In genomic region chr17:51860934-51861561, GRCh38 we compare ENCODE assay signal across 8 cellular contexts.
DNase-seq lines count a peak whose midpoint lies in the region; ATAC-seq and TF ChIP-seq lines count a peak whose summit lies in the region.

No MANE protein-coding gene starts in this region.

- H3K27me3 ChIP-seq in SJSA1 (replicated peaks) (no peaks in the 10 kb centered on the region), stomach (peaks cover 0 to 5% (median 0%) of the 10 kb centered on the region in 3 donors)

- DNase-seq in activated T-cell treated with anti-CD3 and anti-CD28 coated beads for 48 hours (ENCODE audit: low read depth) (peak; percentile 3), activated T-cell treated with anti-CD3 and anti-CD28 coated beads for 4 hours (no peak), HT1080 (ENCODE audit: low read depth) (peak; percentile 17), SJSA1 (ENCODE audit: low read depth in 1 of 2, low spot score in 2 of 2) (peak; percentile 24 to 57), iPS DF 4.7 (ENCODE audit: extremely low read depth, low spot score) (peak; percentile 56), stomach (no peak)

- no peak for TF ChIP-seq EP300 in stomach (IDR thresholded peaks at IDR 0.05)

- peak in 2 of 7 experiments; percentile 22 to 23 for TF ChIP-seq CTCF in stomach (IDR thresholded peaks at IDR 0.05)

- no peak overlapping the region for H3K4me3 ChIP-seq in SJSA1
- no peak overlapping the region for H3K4me3 ChIP-seq in stomach

- no peak for TF ChIP-seq POLR2A in stomach (IDR thresholded peaks at IDR 0.05)

- H3K27ac ChIP-seq in SJSA1 (no peak overlapping the region), stomach (no peak overlapping the region)

- ATAC-seq in GM21619 (IDR thresholded peaks at IDR 0.05; ENCODE audit: unreplicated experiment) (no peak), HG02973 (IDR thresholded peaks at IDR 0.05; ENCODE audit: unreplicated experiment) (no peak)

- no peaks in the 10 kb centered on the region for H3K36me3 ChIP-seq in SJSA1
- H3K36me3 ChIP-seq in stomach = no peaks in the 10 kb centered on the region

- intact Hi-C loops in stomach (cut with DNase I; ENCODE audit: low total_unique reads) = no loop called here

- H3K9me3 ChIP-seq in SJSA1 (replicated peaks) (no peaks in the 10 kb centered on the region), stomach (no peaks in the 10 kb centered on the region)

- H3K4me1 ChIP-seq in SJSA1 (replicated peaks) = no peaks in the 10 kb centered on the region
- H3K4me1 ChIP-seq in stomach = no peaks in the 10 kb centered on the region

- 10 to 19% (median 14%) methylated on average over 6 of the region's 6 CpGs for WGBS in stomach, 5 donors

Comparison
In these comparisons a context has a peak if more than half of its experiments do, and no peak if none do; other contexts are left out.
1. DNase-seq: peak in activated T-cell treated with anti-CD3 and anti-CD28 coated beads for 48 hours (single experiment), HT1080 (single experiment), SJSA1 (2 of 2) and iPS DF 4.7 (single experiment); none in activated T-cell treated with anti-CD3 and anti-CD28 coated beads for 4 hours (single experiment) and stomach (single experiment).